Comparison of ENCODE assay signal across 22 cellular contexts in genomic region chr2:180677928-180678327, GRCh38.
"Had no signal": no experiment of that assay in that cellular context is flagged by ENCODE, and none has a peak within 500 bp of the region (broad histone marks: within the 10 kb centered on the region; RNA-seq: fewer than 3 reads in every experiment).

No MANE protein-coding gene starts in this region.

- H3K36me3 ChIP-seq: adrenal gland, Peyer's patch had no signal

- FAIRE-seq: K562 had no signal

- ATAC-seq: activated CD4-positive, alpha-beta T cell treated with anti-CD3 and anti-CD28 coated beads for 36 hours; activated T-cell treated with anti-CD3 and anti-CD28 coated beads, Interleukin-2, amount 50 U/mL, for 72 hours; K562; T-helper 17 cell had no signal

- DNase-seq: activated CD4-positive, alpha-beta memory T cell treated with anti-CD3 and anti-CD28 coated beads, Interleukin-2, amount 10 ng/mL, durations not matched to agents 7 days and 5 days; activated CD4-positive, alpha-beta T cell treated with anti-CD3 and anti-CD28 coated beads for 36 hours; activated CD4-positive, alpha-beta T cell treated with anti-CD3 and anti-CD28 coated beads, Interleukin-2, amount 50 U/mL, for 1 hour; activated naive CD4-positive, alpha-beta T cell treated with anti-CD3 and anti-CD28 coated beads, Interleukin-2, amount 50 U/mL, for 16 hours; activated naive CD8-positive, alpha-beta T cell treated with anti-CD3 and anti-CD28 coated beads, Interleukin-2, amount 10 ng/mL, durations not matched to agents 7 days and 5 days; activated T-cell treated with anti-CD3 and anti-CD28 coated beads for 4 hours; activated T-cell treated with anti-CD3 and anti-CD28 coated beads, Interleukin-2, amount 50 U/mL, for 72 hours; adrenal gland; anterior cingulate cortex; central memory CD4-positive, alpha-beta T cell; Karpas-422; NCI-H146; NCI-H187 treated with DMSO at 0.1 percent for 48 hours; NCI-H2171; NCI-H2227 treated with DMSO at 0.1 percent for 48 hours; NCI-H526; NCI-H82; Peyer's patch; SHP77 treated with DMSO at 0.1 percent for 48 hours; T-helper 17 cell; T-helper 9 cell had no signal

- H3K4me1 ChIP-seq: adrenal gland, Peyer's patch had no signal

- H3K27ac ChIP-seq: adrenal gland, Peyer's patch had no signal

- H3K4me3 ChIP-seq: adrenal gland, K562, Peyer's patch had no signal

- H3K9me3 ChIP-seq: Peyer's patch had no signal

- H3K27me3 ChIP-seq: adrenal gland, Peyer's patch had no signal
